ENCODE assay signal across 1 cellular context in the genomic region with DNA sequence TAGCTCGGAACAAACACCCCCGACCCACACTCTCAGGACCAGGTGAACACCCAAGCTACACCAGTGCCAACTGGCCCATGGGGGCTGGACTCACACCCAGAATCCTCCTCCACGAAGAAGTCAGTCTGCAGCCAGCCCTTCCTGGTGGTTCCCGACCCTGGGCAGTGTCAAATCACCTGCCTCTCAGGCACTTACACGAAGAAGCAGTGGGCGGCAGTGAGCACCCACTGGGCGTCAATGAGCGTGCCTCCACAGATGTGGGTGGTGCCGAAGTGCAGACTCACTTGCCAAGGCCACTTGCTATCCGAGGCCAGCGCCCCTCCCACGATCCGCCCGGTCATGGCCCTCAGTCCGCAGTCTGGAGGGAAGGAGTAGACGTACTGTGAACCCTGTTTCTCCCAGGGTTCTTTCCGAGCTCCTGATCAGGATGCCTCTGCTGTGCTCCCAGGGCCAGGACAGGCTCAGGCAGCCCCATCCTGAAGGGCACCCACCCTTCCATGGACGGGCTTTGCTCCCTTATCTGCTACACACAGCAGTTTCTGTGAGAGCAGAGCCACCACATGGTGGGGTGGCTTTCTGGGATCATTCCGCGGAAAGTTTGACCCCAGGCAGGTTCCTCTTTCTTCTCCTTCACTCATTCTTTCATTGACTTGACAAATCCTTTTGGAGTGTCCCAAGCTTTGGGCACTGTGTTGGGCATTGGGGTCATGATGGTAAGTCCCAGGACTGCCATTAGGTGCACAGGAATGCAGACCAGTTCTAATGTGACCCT.
TF ChIP-seq lines count a peak whose summit lies in the region.

No MANE protein-coding gene starts in this region.

TF ChIP-seq in K562, 482 proteins besides CTCF, POLR2A, EP300 and RAD21 (continued from another document):
- TF ChIP-seq ZFP36 (IDR thresholded peaks at IDR 0.05; ENCODE audit: low read depth, low read length, partially characterized antibody) (peak; percentile 38), NR0B1 (IDR thresholded peaks at IDR 0.05; ENCODE audit: partially characterized antibody) (no peak), DPF2 (IDR thresholded peaks at IDR 0.05) (peak; percentile 78), ZNF311 (CRISPR knock-in tag; IDR thresholded peaks at IDR 0.05) (no peak), SMARCE1 (IDR thresholded peaks at IDR 0.05) (peak; percentile 71), ESRRA (IDR thresholded peaks at IDR 0.05; ENCODE audit: borderline replicate concordance, low read depth) (peak; percentile 44; the same call in 1 of the 2 replicates), ZNF24 (IDR thresholded peaks at IDR 0.05) (peak; percentile 95), ZNF263 (CRISPR knock-in tag; IDR thresholded peaks at IDR 0.05; ENCODE audit: borderline replicate concordance) (peak; percentile 81; the same call in 1 of the 2 replicates), CTBP1 (IDR thresholded peaks at IDR 0.05; ENCODE audit: borderline replicate concordance) (peak; percentile 88), NFATC3 (IDR thresholded peaks at IDR 0.05) (no peak), TCF7 (IDR thresholded peaks at IDR 0.05; ENCODE audit: borderline replicate concordance) (no peak), FOXM1 (IDR thresholded peaks at IDR 0.05; ENCODE audit: low read depth) (0 out of 2 replicates have a peak, but pooled peaks have one; percentile 38), FOXM1 (CRISPR knock-in tag; IDR thresholded peaks at IDR 0.05; ENCODE audit: low read depth) (no peak), MAFK (IDR thresholded peaks at IDR 0.05; ENCODE audit: low read length) (peak; percentile 38; the same call in 1 of the 2 replicates), TFAM (CRISPR knock-in tag; conservative IDR thresholded peaks at IDR 0.05) (no peak), HMGN3 (IDR thresholded peaks at IDR 0.05; ENCODE audit: borderline replicate concordance, extremely low read depth, insufficient read length, low read depth, low read length) (no peak), TBL1XR1 (IDR thresholded peaks at IDR 0.05; ENCODE audit: low read length in 2 of 2) (no peak), CXXC5 (CRISPR knock-in tag; IDR thresholded peaks at IDR 0.05) (peak; percentile 6; the same call in 1 of the 2 replicates), TAF9B (IDR thresholded peaks at IDR 0.05; ENCODE audit: partially characterized antibody) (no peak), NCOR1 (IDR thresholded peaks at IDR 0.05) (peak; percentile 73), ZNF274 (IDR thresholded peaks at IDR 0.05; ENCODE audit: borderline replicate concordance, low read depth, low read length) (no peak), MXI1 (IDR thresholded peaks at IDR 0.05; ENCODE audit: low read depth, low read length) (0 out of 2 replicates have a peak, but pooled peaks have one; percentile 37), GATAD2B (IDR thresholded peaks at IDR 0.05; ENCODE audit: borderline replicate concordance) (peak; percentile 57; the same call in 1 of the 2 replicates), CEBPG (CRISPR knock-in tag; IDR thresholded peaks at IDR 0.05) (0 out of 2 replicates have a peak, but pooled peaks have one; percentile 19), CEBPG (tag; conservative IDR thresholded peaks at IDR 0.05 in 1 of 2, IDR thresholded peaks at IDR 0.05 in 1 of 2) (no peak), RB1 (IDR thresholded peaks at IDR 0.05; ENCODE audit: low read depth) (0 out of 2 replicates have a peak, but pooled peaks have one; percentile 28), TBP (optimal IDR thresholded peaks at IDR 0.05; ENCODE audit: low read depth, low read length) (peak; percentile 17), WHSC1 (IDR thresholded peaks at IDR 0.05; ENCODE audit: low read length) (no peak), MTA3 (IDR thresholded peaks at IDR 0.05; ENCODE audit: borderline replicate concordance) (peak; percentile 80; the same call in 1 of the 2 replicates)
- TF ChIP-seq, protein P1, sequence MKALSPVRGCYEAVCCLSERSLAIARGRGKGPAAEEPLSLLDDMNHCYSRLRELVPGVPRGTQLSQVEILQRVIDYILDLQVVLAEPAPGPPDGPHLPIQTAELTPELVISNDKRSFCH (CRISPR knock-in tag; IDR thresholded peaks at IDR 0.05): no peak
- TF ChIP-seq, protein P1 (tag; IDR thresholded peaks at IDR 0.05): 0 out of 2 replicates have a peak, but pooled peaks have one; percentile 38
- TF ChIP-seq, protein P2, sequence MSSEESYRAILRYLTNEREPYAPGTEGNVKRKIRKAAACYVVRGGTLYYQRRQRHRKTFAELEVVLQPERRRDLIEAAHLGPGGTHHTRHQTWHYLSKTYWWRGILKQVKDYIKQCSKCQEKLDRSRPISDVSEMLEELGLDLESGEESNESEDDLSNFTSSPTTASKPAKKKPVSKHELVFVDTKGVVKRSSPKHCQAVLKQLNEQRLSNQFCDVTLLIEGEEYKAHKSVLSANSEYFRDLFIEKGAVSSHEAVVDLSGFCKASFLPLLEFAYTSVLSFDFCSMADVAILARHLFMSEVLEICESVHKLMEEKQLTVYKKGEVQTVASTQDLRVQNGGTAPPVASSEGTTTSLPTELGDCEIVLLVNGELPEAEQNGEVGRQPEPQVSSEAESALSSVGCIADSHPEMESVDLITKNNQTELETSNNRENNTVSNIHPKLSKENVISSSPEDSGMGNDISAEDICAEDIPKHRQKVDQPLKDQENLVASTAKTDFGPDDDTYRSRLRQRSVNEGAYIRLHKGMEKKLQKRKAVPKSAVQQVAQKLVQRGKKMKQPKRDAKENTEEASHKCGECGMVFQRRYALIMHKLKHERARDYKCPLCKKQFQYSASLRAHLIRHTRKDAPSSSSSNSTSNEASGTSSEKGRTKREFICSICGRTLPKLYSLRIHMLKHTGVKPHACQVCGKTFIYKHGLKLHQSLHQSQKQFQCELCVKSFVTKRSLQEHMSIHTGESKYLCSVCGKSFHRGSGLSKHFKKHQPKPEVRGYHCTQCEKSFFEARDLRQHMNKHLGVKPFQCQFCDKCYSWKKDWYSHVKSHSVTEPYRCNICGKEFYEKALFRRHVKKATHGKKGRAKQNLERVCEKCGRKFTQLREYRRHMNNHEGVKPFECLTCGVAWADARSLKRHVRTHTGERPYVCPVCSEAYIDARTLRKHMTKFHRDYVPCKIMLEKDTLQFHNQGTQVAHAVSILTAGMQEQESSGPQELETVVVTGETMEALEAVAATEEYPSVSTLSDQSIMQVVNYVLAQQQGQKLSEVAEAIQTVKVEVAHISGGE (CRISPR knock-in tag; IDR thresholded peaks at IDR 0.05): no peak
- TF ChIP-seq, protein P3, sequence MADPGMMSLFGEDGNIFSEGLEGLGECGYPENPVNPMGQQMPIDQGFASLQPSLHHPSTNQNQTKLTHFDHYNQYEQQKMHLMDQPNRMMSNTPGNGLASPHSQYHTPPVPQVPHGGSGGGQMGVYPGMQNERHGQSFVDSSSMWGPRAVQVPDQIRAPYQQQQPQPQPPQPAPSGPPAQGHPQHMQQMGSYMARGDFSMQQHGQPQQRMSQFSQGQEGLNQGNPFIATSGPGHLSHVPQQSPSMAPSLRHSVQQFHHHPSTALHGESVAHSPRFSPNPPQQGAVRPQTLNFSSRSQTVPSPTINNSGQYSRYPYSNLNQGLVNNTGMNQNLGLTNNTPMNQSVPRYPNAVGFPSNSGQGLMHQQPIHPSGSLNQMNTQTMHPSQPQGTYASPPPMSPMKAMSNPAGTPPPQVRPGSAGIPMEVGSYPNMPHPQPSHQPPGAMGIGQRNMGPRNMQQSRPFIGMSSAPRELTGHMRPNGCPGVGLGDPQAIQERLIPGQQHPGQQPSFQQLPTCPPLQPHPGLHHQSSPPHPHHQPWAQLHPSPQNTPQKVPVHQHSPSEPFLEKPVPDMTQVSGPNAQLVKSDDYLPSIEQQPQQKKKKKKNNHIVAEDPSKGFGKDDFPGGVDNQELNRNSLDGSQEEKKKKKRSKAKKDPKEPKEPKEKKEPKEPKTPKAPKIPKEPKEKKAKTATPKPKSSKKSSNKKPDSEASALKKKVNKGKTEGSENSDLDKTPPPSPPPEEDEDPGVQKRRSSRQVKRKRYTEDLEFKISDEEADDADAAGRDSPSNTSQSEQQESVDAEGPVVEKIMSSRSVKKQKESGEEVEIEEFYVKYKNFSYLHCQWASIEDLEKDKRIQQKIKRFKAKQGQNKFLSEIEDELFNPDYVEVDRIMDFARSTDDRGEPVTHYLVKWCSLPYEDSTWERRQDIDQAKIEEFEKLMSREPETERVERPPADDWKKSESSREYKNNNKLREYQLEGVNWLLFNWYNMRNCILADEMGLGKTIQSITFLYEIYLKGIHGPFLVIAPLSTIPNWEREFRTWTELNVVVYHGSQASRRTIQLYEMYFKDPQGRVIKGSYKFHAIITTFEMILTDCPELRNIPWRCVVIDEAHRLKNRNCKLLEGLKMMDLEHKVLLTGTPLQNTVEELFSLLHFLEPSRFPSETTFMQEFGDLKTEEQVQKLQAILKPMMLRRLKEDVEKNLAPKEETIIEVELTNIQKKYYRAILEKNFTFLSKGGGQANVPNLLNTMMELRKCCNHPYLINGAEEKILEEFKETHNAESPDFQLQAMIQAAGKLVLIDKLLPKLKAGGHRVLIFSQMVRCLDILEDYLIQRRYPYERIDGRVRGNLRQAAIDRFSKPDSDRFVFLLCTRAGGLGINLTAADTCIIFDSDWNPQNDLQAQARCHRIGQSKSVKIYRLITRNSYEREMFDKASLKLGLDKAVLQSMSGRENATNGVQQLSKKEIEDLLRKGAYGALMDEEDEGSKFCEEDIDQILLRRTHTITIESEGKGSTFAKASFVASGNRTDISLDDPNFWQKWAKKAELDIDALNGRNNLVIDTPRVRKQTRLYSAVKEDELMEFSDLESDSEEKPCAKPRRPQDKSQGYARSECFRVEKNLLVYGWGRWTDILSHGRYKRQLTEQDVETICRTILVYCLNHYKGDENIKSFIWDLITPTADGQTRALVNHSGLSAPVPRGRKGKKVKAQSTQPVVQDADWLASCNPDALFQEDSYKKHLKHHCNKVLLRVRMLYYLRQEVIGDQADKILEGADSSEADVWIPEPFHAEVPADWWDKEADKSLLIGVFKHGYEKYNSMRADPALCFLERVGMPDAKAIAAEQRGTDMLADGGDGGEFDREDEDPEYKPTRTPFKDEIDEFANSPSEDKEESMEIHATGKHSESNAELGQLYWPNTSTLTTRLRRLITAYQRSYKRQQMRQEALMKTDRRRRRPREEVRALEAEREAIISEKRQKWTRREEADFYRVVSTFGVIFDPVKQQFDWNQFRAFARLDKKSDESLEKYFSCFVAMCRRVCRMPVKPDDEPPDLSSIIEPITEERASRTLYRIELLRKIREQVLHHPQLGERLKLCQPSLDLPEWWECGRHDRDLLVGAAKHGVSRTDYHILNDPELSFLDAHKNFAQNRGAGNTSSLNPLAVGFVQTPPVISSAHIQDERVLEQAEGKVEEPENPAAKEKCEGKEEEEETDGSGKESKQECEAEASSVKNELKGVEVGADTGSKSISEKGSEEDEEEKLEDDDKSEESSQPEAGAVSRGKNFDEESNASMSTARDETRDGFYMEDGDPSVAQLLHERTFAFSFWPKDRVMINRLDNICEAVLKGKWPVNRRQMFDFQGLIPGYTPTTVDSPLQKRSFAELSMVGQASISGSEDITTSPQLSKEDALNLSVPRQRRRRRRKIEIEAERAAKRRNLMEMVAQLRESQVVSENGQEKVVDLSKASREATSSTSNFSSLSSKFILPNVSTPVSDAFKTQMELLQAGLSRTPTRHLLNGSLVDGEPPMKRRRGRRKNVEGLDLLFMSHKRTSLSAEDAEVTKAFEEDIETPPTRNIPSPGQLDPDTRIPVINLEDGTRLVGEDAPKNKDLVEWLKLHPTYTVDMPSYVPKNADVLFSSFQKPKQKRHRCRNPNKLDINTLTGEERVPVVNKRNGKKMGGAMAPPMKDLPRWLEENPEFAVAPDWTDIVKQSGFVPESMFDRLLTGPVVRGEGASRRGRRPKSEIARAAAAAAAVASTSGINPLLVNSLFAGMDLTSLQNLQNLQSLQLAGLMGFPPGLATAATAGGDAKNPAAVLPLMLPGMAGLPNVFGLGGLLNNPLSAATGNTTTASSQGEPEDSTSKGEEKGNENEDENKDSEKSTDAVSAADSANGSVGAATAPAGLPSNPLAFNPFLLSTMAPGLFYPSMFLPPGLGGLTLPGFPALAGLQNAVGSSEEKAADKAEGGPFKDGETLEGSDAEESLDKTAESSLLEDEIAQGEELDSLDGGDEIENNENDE (IDR thresholded peaks at IDR 0.05; ENCODE audit: low read depth, low read length): no peak
TF ChIP-seq in K562: peak in this region for 83.
